In the genomic region with DNA sequence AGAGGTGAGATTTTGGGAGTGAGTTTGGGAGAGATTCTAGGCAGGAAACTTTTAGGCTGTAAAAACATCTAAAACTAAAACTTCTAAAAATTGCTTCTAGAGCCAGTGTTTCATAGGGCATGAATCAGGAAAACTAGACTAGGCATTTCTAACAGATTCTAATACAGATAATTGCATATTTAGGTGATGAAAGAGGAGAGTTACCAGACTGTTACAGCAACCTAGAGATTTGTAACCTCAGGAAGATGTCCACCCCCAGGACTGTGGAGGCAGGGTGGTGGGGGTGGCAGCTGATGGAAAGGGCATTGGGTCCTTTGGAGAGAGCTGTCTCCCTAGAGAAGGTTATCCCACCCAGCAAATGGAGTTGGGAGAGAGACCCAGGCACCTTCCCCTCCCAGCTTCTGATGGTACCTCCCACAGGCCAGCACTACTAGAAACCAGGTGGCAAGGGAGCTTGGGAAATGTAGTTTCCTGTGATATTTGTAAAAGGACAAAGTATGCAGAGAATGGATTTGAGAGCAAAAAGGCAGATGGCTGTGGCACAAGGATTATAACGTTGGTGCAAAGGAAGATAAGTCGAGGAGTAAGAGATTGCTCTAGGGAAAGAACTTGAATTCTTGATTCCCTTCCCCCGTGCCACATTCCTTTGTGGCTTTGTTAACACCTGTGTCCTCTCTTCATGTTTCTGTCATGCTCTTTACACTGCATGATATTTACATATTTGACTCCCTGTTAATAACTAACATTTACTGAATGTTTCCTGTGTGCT, we compare ENCODE assay signal across 9 cellular contexts.
DNase-seq lines count a peak whose midpoint lies in the region; ATAC-seq, FAIRE-seq and TF ChIP-seq lines count a peak whose summit lies in the region.
"Had no signal": no experiment of that assay in that cellular context is flagged by ENCODE, and none has a peak within 500 bp of the region (broad histone marks: within the 10 kb centered on the region; RNA-seq: fewer than 3 reads in every experiment).

No MANE protein-coding gene starts in this region.

- peak overlapping the region; percentile 0 for H3K4me3 ChIP-seq in CD4-positive, CD25-positive, alpha-beta regulatory T cell (ENCODE audit: low read depth, low read length)

- H3K27me3 ChIP-seq in CD4-positive, CD25-positive, alpha-beta regulatory T cell (ENCODE audit: control insufficient read depth, insufficient read depth, low read length), result no peaks in the 10 kb centered on the region

- peak; percentile 41 to 45 for ATAC-seq in CD4-positive, CD25-positive, alpha-beta regulatory T cell (ENCODE audit: low read depth in 2 of 2)
- ATAC-seq in HG03342 (IDR thresholded peaks at IDR 0.05; ENCODE audit: unreplicated experiment) (peak; percentile 55), sciatic nerve (no peak), GM21381 (IDR thresholded peaks at IDR 0.05; ENCODE audit: unreplicated experiment) (no peak)

- peak in 2 of 3 donors; percentile 28 to 39 for DNase-seq in CD4-positive, CD25-positive, alpha-beta regulatory T cell
- no peak for DNase-seq in GM19239 (ENCODE audit: insufficient read length, low spot score)
- no peak for DNase-seq in sciatic nerve (ENCODE audit: low spot score)
- no peak for DNase-seq in HuH-7.5 (ENCODE audit: low spot score)
- DNase-seq in AG08395 (ENCODE audit: low spot score), result no peak
- DNase-seq: NCI-H1930 had no signal

- no peaks in the 10 kb centered on the region for H3K9me3 Mint-ChIP-seq in CD4-positive, CD25-positive, alpha-beta regulatory T cell
- no peaks in the 10 kb centered on the region for H3K9me3 Mint-ChIP-seq in brain

- H3K36me3 Mint-ChIP-seq in CD4-positive, CD25-positive, alpha-beta regulatory T cell, result no peaks in the 10 kb centered on the region
- H3K36me3 Mint-ChIP-seq in brain, result peaks cover 11% of the 10 kb centered on the region

- H3K27me3 Mint-ChIP-seq in CD4-positive, CD25-positive, alpha-beta regulatory T cell, result no peaks in the 10 kb centered on the region
- H3K27me3 Mint-ChIP-seq in brain, result peaks cover 2% of the 10 kb centered on the region

- no peaks in the 10 kb centered on the region for H3K36me3 ChIP-seq in CD4-positive, CD25-positive, alpha-beta regulatory T cell (ENCODE audit: control insufficient read depth, insufficient read depth, low read length)

- H3K4me3 Mint-ChIP-seq in CD4-positive, CD25-positive, alpha-beta regulatory T cell, result no peak overlapping the region
- peak overlapping the region in 2 of 5 experiments; percentile 41 to 49 for H3K4me3 Mint-ChIP-seq in brain

- no peak overlapping the region for H3K27ac ChIP-seq in CD4-positive, CD25-positive, alpha-beta regulatory T cell (ENCODE audit: insufficient read depth, low read length, poor library complexity, severe bottlenecking)

- peak overlapping the region in 2 of 3 donors; percentile 79 to 96 for H3K27ac Mint-ChIP-seq in CD4-positive, CD25-positive, alpha-beta regulatory T cell
- H3K27ac Mint-ChIP-seq in brain, result peak overlapping the region in 3 of 5 experiments; percentile 35 to 70 (median 61)

- no peak for TF ChIP-seq CTCF in brain (conservative IDR thresholded peaks at IDR 0.05)

- peaks cover 54 to 94% (median 75%) of the 10 kb centered on the region in 4 donors for H3K4me1 Mint-ChIP-seq in CD4-positive, CD25-positive, alpha-beta regulatory T cell
- H3K4me1 Mint-ChIP-seq in brain, result peaks cover 60% of the 10 kb centered on the region

- no peaks in the 10 kb centered on the region for H3K9me3 ChIP-seq in CD4-positive, CD25-positive, alpha-beta regulatory T cell (ENCODE audit: control insufficient read depth in 2 of 2, low read length in 2 of 2)

- peak; percentile 80 for FAIRE-seq in GM19239 (lab: Jason Lieb, UNC)

- intact Hi-C loops in sciatic nerve (cut with DNase I), result no loop called here

- peaks cover 48% of the 10 kb centered on the region for H3K4me1 ChIP-seq in CD4-positive, CD25-positive, alpha-beta regulatory T cell (ENCODE audit: control insufficient read depth, insufficient read depth, low read length, poor library complexity, severe bottlenecking)

Comparison
In these comparisons a context has a peak if more than half of its experiments do, and no peak if none do; other contexts are left out.
1. ATAC-seq: peak in CD4-positive, CD25-positive, alpha-beta regulatory T cell (2 of 2) and HG03342 (single experiment); none in sciatic nerve (single experiment) and GM21381 (single experiment).
2. DNase-seq: peak in CD4-positive, CD25-positive, alpha-beta regulatory T cell (2 of 3); none in GM19239 (single experiment), sciatic nerve (single experiment), HuH-7.5 (single experiment) and AG08395 (single experiment).